1 cellular context compared by ENCODE assay signal in the genomic region with DNA sequence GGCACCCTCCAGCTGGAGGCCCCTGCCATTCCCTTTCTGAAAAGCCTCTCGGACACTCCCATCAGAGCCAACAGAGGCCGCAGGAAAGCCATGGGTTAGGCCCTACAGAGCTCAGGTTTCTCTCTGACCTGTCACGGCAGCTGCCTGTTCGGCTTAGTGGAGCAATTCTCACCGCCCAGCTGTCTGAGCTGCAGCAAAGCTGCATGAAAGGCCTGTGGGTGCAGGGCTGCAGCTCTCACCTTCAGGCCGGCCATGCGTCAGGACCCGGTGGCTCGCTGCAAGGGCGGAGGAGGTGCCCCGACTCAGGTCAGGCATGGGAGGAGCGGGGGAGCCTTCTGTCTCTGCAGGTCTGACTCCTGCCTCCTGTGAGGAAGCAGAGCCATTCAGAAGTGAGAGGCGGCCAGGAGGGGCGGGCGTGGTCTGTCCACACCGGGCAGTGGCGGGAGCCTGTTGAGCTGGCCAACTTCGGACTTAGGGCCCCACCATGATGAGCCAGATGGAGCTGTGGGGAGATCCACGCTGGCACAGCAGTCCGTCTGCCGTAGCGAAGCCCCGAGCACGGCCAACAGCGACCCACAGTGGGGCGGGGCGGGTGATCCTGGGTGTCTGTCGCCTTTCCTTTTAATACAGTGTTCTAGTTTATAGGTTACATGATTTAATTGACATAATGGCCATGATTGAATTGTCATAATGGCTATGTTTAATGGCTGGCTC.
TF ChIP-seq lines count a peak whose summit lies in the region.

No MANE protein-coding gene starts in this region.

TF ChIP-seq in HEK293T, 16 proteins besides CTCF, POLR2A, EP300 and RAD21 (continued from another document):
- TF ChIP-seq HDGF (IDR thresholded peaks at IDR 0.05; ENCODE audit: borderline replicate concordance): no peak
TF ChIP-seq in HEK293T: peak in this region for 0.
